ENCODE assay signal across 9 cellular contexts in the genomic region with DNA sequence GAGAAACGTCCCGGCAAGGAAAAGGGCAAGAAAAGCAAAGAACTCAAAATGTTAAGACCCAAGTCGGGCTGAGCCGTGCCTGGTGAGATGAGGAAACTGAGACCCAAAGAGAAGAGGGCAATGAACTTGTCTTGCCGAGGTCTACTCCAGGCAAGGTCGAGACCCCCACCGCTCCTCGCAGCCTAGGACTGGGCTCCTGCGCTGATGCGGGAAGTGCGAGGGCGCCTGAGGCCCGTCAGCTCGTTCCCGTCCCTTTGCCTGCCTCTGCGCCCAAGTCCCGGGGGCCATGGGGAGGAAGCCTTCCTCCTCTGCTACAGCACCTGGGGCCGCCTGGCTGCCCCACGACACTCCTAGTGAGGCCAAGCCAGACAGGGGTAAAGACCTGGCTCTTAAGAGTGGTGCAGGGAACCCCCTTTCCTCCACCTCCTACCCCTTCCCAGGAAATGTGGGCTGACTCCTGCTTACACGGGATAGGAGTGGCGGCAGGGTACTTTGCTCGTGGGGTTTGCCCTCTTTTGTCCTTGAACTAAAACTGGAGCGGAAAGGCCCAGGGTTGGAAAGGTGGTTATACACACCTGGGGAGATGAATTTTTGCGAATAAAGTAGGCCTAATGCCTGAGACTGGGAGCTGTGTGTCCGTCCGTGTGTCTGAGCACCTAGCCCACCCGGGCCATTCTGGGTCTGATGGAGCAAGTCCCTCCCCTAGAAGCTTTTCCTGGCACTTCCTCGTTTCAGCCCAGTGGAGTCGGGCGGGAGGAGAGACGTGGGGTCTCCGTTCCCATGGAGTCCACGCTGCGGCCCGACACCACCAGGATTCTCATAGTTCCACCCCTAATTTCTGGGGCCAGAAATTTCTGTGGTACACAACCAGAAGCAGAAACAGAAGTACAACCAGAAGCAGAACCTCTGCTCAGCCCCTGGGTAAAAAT. TPM values are rescaled to one million over a fixed set of nuclear protein-coding genes. Genes with fewer than 3 reads are reported as not detected.
DNase-seq lines count a peak whose midpoint lies in the region; ATAC-seq and TF ChIP-seq lines count a peak whose summit lies in the region.
"Had no signal": no experiment of that assay in that cellular context is flagged by ENCODE, and none has a peak within 500 bp of the region (broad histone marks: within the 10 kb centered on the region; RNA-seq: fewer than 3 reads in every experiment).

No MANE protein-coding gene starts in this region.

- peaks cover 18% of the 10 kb centered on the region for H3K4me1 ChIP-seq in colonic mucosa
- H3K4me1 ChIP-seq in muscle layer of duodenum (ENCODE audit: control insufficient read depth in 1 of 2, insufficient read depth in 2 of 2, low read length in 2 of 2): peaks cover 0 to 24% of the 10 kb centered on the region in 2 donors
- no peaks in the 10 kb centered on the region for H3K4me1 ChIP-seq in aorta (ENCODE audit: control insufficient read depth in 1 of 2, insufficient read depth in 2 of 2, low read length in 2 of 2)

- no peak for TF ChIP-seq CTCF in colonic mucosa (IDR thresholded peaks at IDR 0.05)

- intact Hi-C loops in colonic mucosa (cut with DNase I): loop anchor here (5.0 kb wide), 1 partner anchor 33 kb away; no protein-coding TSS in a partner anchor
- intact Hi-C loops in aorta (cut with DNase I): no loop called here

- DNase-seq in stimulated activated CD4-positive, alpha-beta T cell treated with anti-CD3 and anti-CD28 coated beads, Interleukin-15, amount 100 ng/mL, for 24 hours: peak; percentile 7
- DNase-seq in stimulated activated CD4-positive, alpha-beta T cell treated with anti-CD3 and anti-CD28 coated beads, Interleukin-2, amount 100 ng/mL, for 48 hours: no peak
- DNase-seq in colonic mucosa (no peak), aorta (no peak), NOMO-1 treated with dmso at 0.1 percent for 144 hours (lab: John Stamatoyannopoulos, UW; ENCODE audit: unreplicated experiment) (no peak), AG08395 (ENCODE audit: low spot score) (no peak)
- DNase-seq in activated CD4-positive, alpha-beta T cell treated with anti-CD3 and anti-CD28 coated beads for 48 hours: no peak
- DNase-seq: NCI-H2107 had no signal

- H3K9me3 ChIP-seq in colonic mucosa (no peaks in the 10 kb centered on the region), muscle layer of duodenum (ENCODE audit: control insufficient read depth in 1 of 2, low read length in 2 of 2) (no peaks in the 10 kb centered on the region), aorta (ENCODE audit: control insufficient read depth, low read length) (no peaks in the 10 kb centered on the region)

- peak overlapping the region; percentile 47 for H3K4me3 ChIP-seq in colonic mucosa
- peak overlapping the region; percentile 60 to 84 for H3K4me3 ChIP-seq in muscle layer of duodenum (ENCODE audit: low read depth in 1 of 2, low read length in 2 of 2)
- H3K4me3 ChIP-seq in aorta (ENCODE audit: low read length in 2 of 2): peak overlapping the region; percentile 52 to 71

- WGBS in aorta, 2 donors: 11 to 12% methylated on average over 35 of the region's 35 CpGs

- peaks cover 56% of the 10 kb centered on the region for H3K27me3 ChIP-seq in colonic mucosa
- H3K27me3 ChIP-seq in muscle layer of duodenum (ENCODE audit: low read depth, low read length): peaks cover 40% of the 10 kb centered on the region
- peaks cover 0 to 5% of the 10 kb centered on the region in 2 donors for H3K27me3 ChIP-seq in aorta (ENCODE audit: control insufficient read depth in 1 of 2, insufficient read depth in 2 of 2, low read length in 1 of 2)

- no peak overlapping the region for H3K27ac ChIP-seq in colonic mucosa
- H3K27ac ChIP-seq in muscle layer of duodenum (ENCODE audit: low read length): no peak overlapping the region
- no peak overlapping the region for H3K27ac ChIP-seq in aorta (ENCODE audit: low read depth in 1 of 2, low read length in 2 of 2)

- no peak for ATAC-seq in aorta (ENCODE audit: low FRiP score)

- H3K9ac ChIP-seq in colonic mucosa (ENCODE audit: low read depth in 2 of 2, low read length in 2 of 2): no peak overlapping the region

- H3K36me3 ChIP-seq in colonic mucosa: no peaks in the 10 kb centered on the region
- no peaks in the 10 kb centered on the region for H3K36me3 ChIP-seq in muscle layer of duodenum (ENCODE audit: control insufficient read depth in 1 of 2, insufficient read depth in 2 of 2, low read length in 2 of 2)
- no peaks in the 10 kb centered on the region for H3K36me3 ChIP-seq in aorta (ENCODE audit: control insufficient read depth in 1 of 2, insufficient read depth in 2 of 2, low read length in 1 of 2)

RNA-seq across cellular contexts. Expression of a gene that starts 1.1 kb away (rescaled TPM):
- total RNA-seq in colonic mucosa (not detected), aorta (not detected)
- polyA plus RNA-seq in aorta: not detected

RNA-seq across cellular contexts. Expression of a gene that starts 38.7 kb away (rescaled TPM):
- total RNA-seq in colonic mucosa (10 to 100 TPM; 17.2 to 19.9 TPM), aorta (10 to 100 TPM; 18.3 to 36.2 TPM)
- polyA plus RNA-seq in aorta: 10 to 100 TPM; 10.6 to 18.0 TPM
